Comparison of ENCODE assay signal across 20 cellular contexts in the genomic region with DNA sequence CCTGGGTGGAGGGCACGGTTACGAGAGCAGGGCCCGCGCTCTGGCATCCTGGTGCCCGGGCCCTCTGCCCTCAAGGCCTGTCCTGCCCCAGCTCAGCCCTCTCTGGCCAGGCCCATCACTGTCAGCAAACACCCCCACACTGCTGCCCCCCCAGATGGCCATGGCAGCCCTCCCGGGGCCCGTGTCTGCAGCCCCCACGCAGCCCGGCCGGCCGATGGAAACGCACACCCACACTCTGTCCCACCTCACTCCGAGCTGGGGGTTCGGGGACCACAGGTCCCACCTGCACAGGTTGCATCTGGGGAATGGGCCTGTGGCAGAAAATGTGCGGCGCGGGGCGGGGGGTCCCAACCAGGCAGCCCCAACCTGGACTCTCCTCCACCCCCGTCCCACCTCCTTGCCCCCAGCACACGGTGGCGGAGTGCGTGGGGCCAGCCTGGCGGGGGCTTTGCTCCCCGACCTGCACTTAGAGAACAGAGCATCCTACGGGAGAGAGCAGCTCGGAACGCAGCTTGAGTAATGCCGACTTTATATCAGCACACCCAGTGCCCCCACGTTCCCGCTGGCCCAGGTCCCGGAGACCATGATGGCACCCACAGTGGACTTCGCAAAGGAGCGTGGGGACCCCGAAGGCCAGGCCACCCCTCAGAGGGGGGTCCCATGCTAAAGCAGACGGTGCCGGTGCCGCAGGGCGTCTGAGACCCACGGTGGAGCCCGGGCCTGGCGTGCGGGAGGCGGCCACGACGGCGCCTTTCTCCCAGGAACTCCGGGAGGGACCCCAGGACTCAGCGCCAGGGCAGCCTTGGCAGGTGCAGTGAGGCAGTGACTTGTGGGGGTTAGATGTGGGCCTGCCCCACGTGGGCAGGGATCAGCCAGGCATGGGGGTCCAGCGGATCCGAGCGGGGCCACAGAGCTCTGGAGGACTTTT. TPM values are rescaled to one million over a fixed set of nuclear protein-coding genes. Genes with fewer than 3 reads are reported as not detected.
A peak's percentile ranks its signal among the peaks of the same experiment; 100 is the strongest.
DNase-seq lines count a peak whose midpoint lies in the region; ATAC-seq and TF ChIP-seq lines count a peak whose summit lies in the region.
"Had no signal": no experiment of that assay in that cellular context is flagged by ENCODE, and none has a peak within 500 bp of the region (broad histone marks: within the 10 kb centered on the region; RNA-seq: fewer than 3 reads in every experiment).

No MANE protein-coding gene starts in this region.

- H3K27me3 ChIP-seq in PC-9 (ENCODE audit: insufficient read depth, low read depth) = no peaks in the 10 kb centered on the region
- H3K27me3 ChIP-seq in hepatocyte = no peaks in the 10 kb centered on the region
- peaks cover 0 to 15% (median 5%) of the 10 kb centered on the region in 7 donors for H3K27me3 ChIP-seq in spleen (replicated peaks in 1 of 7)

- H3F3A ChIP-seq in PC-9 (ENCODE audit: insufficient read depth, low read depth) = peaks cover 14% of the 10 kb centered on the region; the same call in 1 of the 2 replicates

- H3K79me2 ChIP-seq in PC-9 (ENCODE audit: low read depth) (no peaks in the 10 kb centered on the region), hepatocyte (no peaks in the 10 kb centered on the region)

- H4K20me1 ChIP-seq in PC-9 (ENCODE audit: insufficient read depth) = no peaks in the 10 kb centered on the region
- no peaks in the 10 kb centered on the region for H4K20me1 ChIP-seq in hepatocyte (ENCODE audit: insufficient read depth, poor library complexity, severe bottlenecking)

- 92% methylated on average over 39 of the region's 52 CpGs for WGBS in hepatocyte (ENCODE audit: low lambda C conversion rate, missing lambda C conversion rate)
- 89 to 95% (median 92%) methylated on average over 31 to 52 of the region's 52 CpGs for WGBS in spleen, 5 donors

- 0 out of 2 replicates have a peak, but pooled peaks cover 8% of the 10 kb centered on the region for H3K4me1 ChIP-seq in PC-9 (replicated peaks; ENCODE audit: insufficient read depth)
- H3K4me1 ChIP-seq in hepatocyte (ENCODE audit: insufficient read depth) = peaks cover 13% of the 10 kb centered on the region
- peaks cover 10 to 14% (median 12%) of the 10 kb centered on the region in 6 donors for H3K4me1 ChIP-seq in spleen

- H2AFZ ChIP-seq in PC-9 (no peak overlapping the region), hepatocyte (no peak overlapping the region)

- POLR2A ChIA-PET in PC-9 (lab: Charles Lee; ENCODE audit: unreplicated experiment) = no interaction called here

- 0 out of 2 replicates have a peak overlapping the region, but pooled peaks have one; percentile 13 for H3K4me2 ChIP-seq in PC-9
- no peak overlapping the region for H3K4me2 ChIP-seq in hepatocyte
- H3K4me2 ChIP-seq: KMS-11 had no signal

- TF ChIP-seq CTCF in PC-9 (conservative IDR thresholded peaks at IDR 0.05) (no peak), hepatocyte (IDR thresholded peaks at IDR 0.05; ENCODE audit: poor library complexity) (no peak), spleen (IDR thresholded peaks at IDR 0.05 in 8 of 11, conservative IDR thresholded peaks at IDR 0.05 in 3 of 11) (no peak)

- peak; percentile 30 for DNase-seq in activated CD4-positive, CD25-positive, alpha-beta regulatory T cell treated with anti-CD3 and anti-CD28 coated beads, Interleukin-2, amount 50 U/mL, for 72 hours
- no peak for DNase-seq in activated CD4-positive, CD25-positive, alpha-beta regulatory T cell (lab: John Stamatoyannopoulos, UW)
- DNase-seq in PC-9 (no peak), hepatocyte (ENCODE audit: low spot score) (peak; percentile 3), spleen (peak; percentile 68), NCI-H446 (lab: John Stamatoyannopoulos, UW) (no peak), HuH-7 (ENCODE audit: low spot score) (no peak)
- DNase-seq: caudate nucleus, EL, NCI-H1105 had no signal

- H3K36me3 ChIP-seq in PC-9 (ENCODE audit: low read depth) (no peaks in the 10 kb centered on the region), hepatocyte (replicated peaks; ENCODE audit: insufficient read depth, low read depth) (no peaks in the 10 kb centered on the region), spleen (peaks cover 0 to 35% (median 2%) of the 10 kb centered on the region in 6 donors)
- H3K36me3 ChIP-seq: gastrocnemius medialis had no signal

- ATAC-seq in HG02973 (IDR thresholded peaks at IDR 0.05; ENCODE audit: unreplicated experiment) = no peak
- ATAC-seq: gastrocnemius medialis, HCT116 had no signal

- CTCF ChIA-PET in PC-9 (lab: Charles Lee) = no interaction called here

- H3K9me2 ChIP-seq in PC-9 (ENCODE audit: insufficient read depth) (no peaks in the 10 kb centered on the region), hepatocyte (replicated peaks; ENCODE audit: insufficient read depth) (no peaks in the 10 kb centered on the region)

- BruUV-seq in PC-9 (replicated peaks; lab: Mats Ljungman, UMichigan) = no TSS peak

- no peak overlapping the region for H3K27ac ChIP-seq in PC-9
- H3K27ac ChIP-seq in hepatocyte = no peak overlapping the region
- no peak overlapping the region for H3K27ac ChIP-seq in spleen
- H3K27ac ChIP-seq: gastrocnemius medialis, KMS-11 had no signal

- TF ChIP-seq POLR2A in spleen (IDR thresholded peaks at IDR 0.05) = no peak

- H3K4me3 ChIP-seq in PC-9 (no peak overlapping the region), hepatocyte (no peak overlapping the region), spleen (no peak overlapping the region)
- H3K4me3 ChIP-seq: gastrocnemius medialis had no signal

- H3K9me3 ChIP-seq in PC-9 (ENCODE audit: insufficient read depth, low read depth) (no peaks in the 10 kb centered on the region), hepatocyte (ENCODE audit: low read depth) (no peaks in the 10 kb centered on the region), spleen (no peaks in the 10 kb centered on the region)
- H3K9me3 ChIP-seq: gastrocnemius medialis had no signal

- intact Hi-C loops in PC-9 (cut with micrococcal nuclease; ENCODE audit: unreplicated experiment) (no loop called here), spleen (cut with DNase I; ENCODE audit: low total_unique reads) (no loop called here)

RNA-seq across cellular contexts. Expression of a gene that starts 7.5 kb away (rescaled TPM):
- total RNA-seq in PC-9 (2021) (3.2 and 3.6 TPM in 2 replicates), hepatocyte (0.08 and 0.43 TPM in 2 replicates), spleen (not detected)
- polyA plus RNA-seq in hepatocyte (0.88 and 2.6 TPM in 2 replicates), spleen (not detected)
- total RNA-seq: A172; activated CD8-positive, alpha-beta memory T cell treated with anti-CD3 and anti-CD28 coated beads for 36 hours; activated naive CD8-positive, alpha-beta T cell treated with anti-CD3 and anti-CD28 coated beads, Interleukin-2, amount 10 ng/mL, durations not matched to agents 7 days and 5 days; CD4-positive, alpha-beta T cell; gastrocnemius medialis; mesenteric fat pad; SK-MEL-5 had no signal

RNA-seq across cellular contexts. Expression of a gene that starts 34.3 kb away (rescaled TPM):
- total RNA-seq in PC-9 (2021) = 26.6 and 31.1 TPM in 2 replicates
- total RNA-seq in hepatocyte = 7.1 and 9.2 TPM in 2 replicates
- 21.7 and 25.1 TPM in 2 replicates for polyA plus RNA-seq in hepatocyte
- total RNA-seq in spleen = 10 to 100 TPM; 12.1 to 22.5 (median 18.7) TPM
- polyA plus RNA-seq in spleen = 10 to 100 TPM in 2 of 3 donors, 1 to 10 TPM in 1; 8.5 to 25.7 (median 24.1) TPM

Comparison
In these comparisons a context has a peak if more than half of its experiments do, and no peak if none do; other contexts are left out.
1. DNase-seq: peak in activated CD4-positive, CD25-positive, alpha-beta regulatory T cell treated with anti-CD3 and anti-CD28 coated beads, Interleukin-2, amount 50 U/mL, for 72 hours (single experiment), hepatocyte (single experiment) and spleen (single experiment); none in activated CD4-positive, CD25-positive, alpha-beta regulatory T cell (0 of 4), PC-9 (0 of 2), NCI-H446 (0 of 2) and HuH-7 (single experiment).